Comparison of ENCODE assay signal across 8 cellular contexts in the genomic region with DNA sequence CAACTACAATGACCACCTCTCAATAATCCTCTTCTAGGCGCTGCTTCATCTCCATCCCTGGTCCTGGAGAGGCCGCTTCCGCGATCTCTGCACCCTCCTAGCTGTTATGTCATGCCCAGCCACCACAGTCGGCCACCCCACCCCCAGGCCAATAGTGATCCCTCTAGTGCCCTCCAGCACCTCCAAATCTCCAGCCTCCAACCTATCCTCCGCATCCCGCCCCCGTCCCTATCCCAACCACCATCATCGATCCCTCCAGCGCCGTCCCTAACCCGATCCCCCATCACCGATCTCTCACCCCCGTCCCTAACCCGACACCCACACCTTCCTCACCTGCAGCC. TPM values are rescaled to one million over a fixed set of nuclear protein-coding genes. Genes with fewer than 3 reads are reported as not detected.
DNase-seq lines count a peak whose midpoint lies in the region; ATAC-seq and TF ChIP-seq lines count a peak whose summit lies in the region.

No MANE protein-coding gene starts in this region.

- H3K36me3 Mint-ChIP-seq in activated naive CD8-positive, alpha-beta T cell: no peaks in the 10 kb centered on the region

- H3K27me3 ChIP-seq in HUES6 (ENCODE audit: control insufficient read depth, insufficient read depth, low read length) (peaks cover 12% of the 10 kb centered on the region), right atrium auricular region (no peaks in the 10 kb centered on the region)

- H3K4me3 ChIP-seq in HUES6 (ENCODE audit: low read depth, low read length) (peak overlapping the region; percentile 97), right atrium auricular region (peak overlapping the region; percentile 63 to 72)

- H3K27ac ChIP-seq in HUES6 (ENCODE audit: low read depth, low read length) (no peak overlapping the region), right atrium auricular region (peak overlapping the region; percentile 87 to 91)

- DNase-seq in DMS153 (lab: John Stamatoyannopoulos, UW): peak; percentile 0
- no peak for DNase-seq in DMS153 treated with DMSO at 0.1 percent for 48 hours (lab: John Stamatoyannopoulos, UW; ENCODE audit: unreplicated experiment)
- no peak for DNase-seq in right atrium auricular region (ENCODE audit: low spot score)
- no peak for DNase-seq in sciatic nerve (ENCODE audit: low spot score)
- DNase-seq in NCI-H2029 (lab: John Stamatoyannopoulos, UW): no peak
- no peak for DNase-seq in AML-193 (lab: John Stamatoyannopoulos, UW)

- intact Hi-C loops in sciatic nerve (cut with DNase I): no loop called here

- H3K4me1 ChIP-seq in HUES6 (ENCODE audit: control insufficient read depth, insufficient read depth, low read length) (peaks cover 8% of the 10 kb centered on the region; the same call in 1 of the 2 replicates), right atrium auricular region (peaks cover 0 to 5% of the 10 kb centered on the region in 2 donors)

- no peaks in the 10 kb centered on the region for H3K9me3 Mint-ChIP-seq in activated naive CD8-positive, alpha-beta T cell (ENCODE audit: low read depth)

- H3K36me3 ChIP-seq in HUES6 (ENCODE audit: control insufficient read depth, insufficient read depth, low read length) (peaks cover 3% of the 10 kb centered on the region), right atrium auricular region (no peaks in the 10 kb centered on the region)

- TF ChIP-seq CTCF in right atrium auricular region (IDR thresholded peaks at IDR 0.05): no peak

- H3K9ac ChIP-seq in HUES6 (ENCODE audit: low read length): peak overlapping the region; percentile 64

- peaks cover 38% of the 10 kb centered on the region for H3K4me1 Mint-ChIP-seq in activated naive CD8-positive, alpha-beta T cell (ENCODE audit: low read depth)

- no peaks in the 10 kb centered on the region for H3K27me3 Mint-ChIP-seq in activated naive CD8-positive, alpha-beta T cell

- peak overlapping the region; percentile 94 for H3K4me3 Mint-ChIP-seq in activated naive CD8-positive, alpha-beta T cell

- H3K9me3 ChIP-seq in HUES6 (ENCODE audit: control insufficient read depth, insufficient read depth, low read depth, low read length) (peaks cover 3% of the 10 kb centered on the region; the same call in 1 of the 2 replicates), right atrium auricular region (no peaks in the 10 kb centered on the region)

- H3K27ac Mint-ChIP-seq in activated naive CD8-positive, alpha-beta T cell: peak overlapping the region; percentile 59

- peak; percentile 45 for ATAC-seq in sciatic nerve

RNA-seq across cellular contexts. Expression of a gene that starts 0.9 kb away (rescaled TPM):
- total RNA-seq in right atrium auricular region: 1 to 10 TPM; 3.3 to 4.7 TPM
- 9.8 TPM for total RNA-seq in sciatic nerve

RNA-seq across cellular contexts. Expression of a gene that starts 31.0 kb away (rescaled TPM):
- total RNA-seq in right atrium auricular region (10 to 100 TPM; 30.2 to 31.9 TPM), sciatic nerve (47.6 TPM)

RNA-seq across cellular contexts. Expression of a gene that starts 40.2 kb away (rescaled TPM):
- 10 to 100 TPM; 17.4 to 17.8 TPM for total RNA-seq in right atrium auricular region
- 21.3 TPM for total RNA-seq in sciatic nerve
